ENCODE assay signal across 14 cellular contexts in genomic region chr4:143374771-143375170, GRCh38. TPM values are rescaled to one million over a fixed set of nuclear protein-coding genes. Genes with fewer than 3 reads are reported as not detected.
A peak's percentile ranks its signal among the peaks of the same experiment; 100 is the strongest.
DNase-seq lines count a peak whose midpoint lies in the region; ATAC-seq and TF ChIP-seq lines count a peak whose summit lies in the region.
"Had no signal": no experiment of that assay in that cellular context is flagged by ENCODE, and none has a peak within 500 bp of the region (broad histone marks: within the 10 kb centered on the region; RNA-seq: fewer than 3 reads in every experiment).

No MANE protein-coding gene starts in this region.

- no peak overlapping the region for H3K4me3 ChIP-seq in lung
- H3K4me3 ChIP-seq in tibial artery = no peak overlapping the region
- no peak overlapping the region for H3K4me3 ChIP-seq in GM23248

- H3K36me3 ChIP-seq in lung (ENCODE audit: control insufficient read depth in 2 of 2, insufficient read depth in 2 of 2, low read length in 2 of 2) (no peaks in the 10 kb centered on the region), tibial artery (no peaks in the 10 kb centered on the region), GM23248 (ENCODE audit: low read depth) (no peaks in the 10 kb centered on the region)

- peaks cover 12 to 46% of the 10 kb centered on the region in 2 donors for H3K4me1 ChIP-seq in lung (ENCODE audit: control insufficient read depth in 2 of 2, insufficient read depth in 2 of 2, low read length in 2 of 2)
- peaks cover 0 to 85% (median 68%) of the 10 kb centered on the region in 4 donors for H3K4me1 ChIP-seq in tibial artery
- H3K4me1 ChIP-seq in GM23248 (ENCODE audit: insufficient read depth) = no peaks in the 10 kb centered on the region

- H3K27me3 ChIP-seq in lung (ENCODE audit: control insufficient read depth, insufficient read depth) (no peaks in the 10 kb centered on the region), tibial artery (no peaks in the 10 kb centered on the region), GM23248 (replicated peaks; ENCODE audit: insufficient read depth) (no peaks in the 10 kb centered on the region)

- peak; percentile 32 for DNase-seq in EH (ENCODE audit: low read depth)
- no peak for DNase-seq in caudate nucleus (lab: John Stamatoyannopoulos, UW)
- DNase-seq in lung (ENCODE audit: low spot score) = no peak
- DNase-seq in tibial artery = no peak
- DNase-seq in NCI-H1092 (lab: John Stamatoyannopoulos, UW) = no peak
- DNase-seq in GM23248 = no peak
- DNase-seq in activated CD4-positive, CD25-positive, alpha-beta regulatory T cell (lab: John Stamatoyannopoulos, UW) = no peak
- DNase-seq in SKM-1 treated with dmso at 0.1 percent for 144 hours (lab: John Stamatoyannopoulos, UW; ENCODE audit: unreplicated experiment) = no peak
- DNase-seq: H7, NCI-H1436 treated with DMSO at 0.1 percent for 48 hours, NCI-H2081, NCI-H524, Right ventricle myocardium superior, SK-N-SH had no signal

- no peak for TF ChIP-seq CTCF in lung (IDR thresholded peaks at IDR 0.05; ENCODE audit: control extremely low read depth, extremely low read depth)
- no peak for TF ChIP-seq CTCF in tibial artery (IDR thresholded peaks at IDR 0.05)

- in situ Hi-C loops in GM23248 (cut with MboI) = no loop called here

- H3F3A ChIP-seq in GM23248 (ENCODE audit: insufficient read depth) = peaks cover 5% of the 10 kb centered on the region; the same call in 1 of the 2 replicates

- no peak for ATAC-seq in lung (ENCODE audit: insufficient read depth, low FRiP score)

- H2AFZ ChIP-seq in GM23248 = no peak overlapping the region

- H3K27ac ChIP-seq in caudate nucleus (ENCODE audit: low read depth, low read length) (peak overlapping the region; percentile 3), lung (ENCODE audit: low read depth in 1 of 2, low read length in 1 of 2) (peak overlapping the region; percentile 12 to 27), tibial artery (peak overlapping the region; percentile 29 to 71), GM23248 (no peak overlapping the region)

- peaks cover 48% of the 10 kb centered on the region for H3K79me2 ChIP-seq in GM23248 (ENCODE audit: insufficient read depth)

- no peaks in the 10 kb centered on the region for H3K9me2 ChIP-seq in GM23248 (ENCODE audit: insufficient read depth)
- H3K9me2 ChIP-seq: SK-N-SH had no signal

- H4K20me1 ChIP-seq in GM23248 (ENCODE audit: insufficient read depth) = no peaks in the 10 kb centered on the region

- H3K9me3 ChIP-seq in lung (ENCODE audit: control insufficient read depth in 2 of 2, insufficient read depth in 1 of 2, low read length in 1 of 2) = no peaks in the 10 kb centered on the region
- no peaks in the 10 kb centered on the region for H3K9me3 ChIP-seq in tibial artery
- H3K9me3 ChIP-seq in GM23248 (ENCODE audit: low read depth) = no peaks in the 10 kb centered on the region
- H3K9me3 ChIP-seq: SK-N-SH had no signal

- H3K4me2 ChIP-seq in GM23248 (ENCODE audit: unreplicated experiment) = no peak overlapping the region
- H3K4me2 ChIP-seq: SK-N-SH had no signal

- WGBS in lung, 2 donors = 54 to 91% methylated on average over 6 of the region's 6 CpGs
- WGBS in GM23248 (ENCODE audit: low coverage in 1 of 2, low lambda C conversion rate in 2 of 2, missing lambda C conversion rate in 2 of 2), 2 experiments = 70 to 75% methylated on average over 6 of the region's 6 CpGs

- no peak overlapping the region for H3K9ac ChIP-seq in GM23248
- H3K9ac ChIP-seq: SK-N-SH had no signal

- intact Hi-C loops in tibial artery (cut with DNase I; ENCODE audit: low total_unique reads) = no loop called here

RNA-seq across cellular contexts. Expression of gene GAB1, which starts 38.1 kb away (rescaled TPM):
- 100 to 1,000 TPM in 1 of 2 donors, 10 to 100 TPM in 1; 38.6 to 138 TPM for total RNA-seq in lung
- 1 to 10 TPM; 6.4 to 6.6 TPM for polyA plus RNA-seq in lung
- total RNA-seq in GM23248 (2014; rRNA removed; shearing (Covaris generic)) = 6.3 and 7.1 TPM in 2 replicates
- 1.8 and 2.0 TPM in 2 replicates for polyA plus RNA-seq in GM23248 (2016; fragmentation: Nextera tagmentation; extraction: Ambion mirVana)
